Comparison of ENCODE assay signal across 8 cellular contexts in the genomic region with DNA sequence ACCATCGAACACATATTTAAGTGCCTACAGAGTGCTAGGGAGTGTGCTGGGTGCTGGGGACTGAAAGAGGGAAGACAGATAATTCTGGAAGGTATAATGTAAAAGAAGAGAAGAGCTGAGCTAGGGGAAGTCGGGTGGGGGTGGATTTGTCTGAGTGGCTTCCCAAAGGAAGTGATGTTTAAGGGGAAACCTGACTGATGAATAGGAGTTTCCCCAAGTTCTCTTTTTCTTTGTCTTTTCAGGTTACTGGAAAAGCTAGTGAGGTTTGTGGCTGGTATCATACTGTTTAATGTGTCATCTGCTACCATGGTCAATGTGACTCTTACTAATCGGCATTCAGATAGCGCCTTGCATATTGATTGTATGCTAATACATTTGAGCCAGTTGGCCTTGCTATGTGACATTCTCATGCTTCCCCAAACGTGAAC.
DNase-seq lines count a peak whose midpoint lies in the region; ATAC-seq lines count a peak whose summit lies in the region.

No MANE protein-coding gene starts in this region.

- H3K27me3 Mint-ChIP-seq in activated CD4-positive, alpha-beta memory T cell treated with anti-CD3 and anti-CD28 coated beads for 36 hours = no peaks in the 10 kb centered on the region
- no peaks in the 10 kb centered on the region for H3K27me3 Mint-ChIP-seq in activated CD4-positive, alpha-beta memory T cell treated with anti-CD3 and anti-CD28 coated beads, Interleukin-2, amount 10 ng/mL, durations not matched to agents 7 days and 5 days
- no peaks in the 10 kb centered on the region for H3K27me3 Mint-ChIP-seq in stimulated activated memory B cell treated with anti-CD40 and anti-IgM and Interleukin-4, amounts not matched to agents 10 μg/mL and 1 μg/mL and 100 μg/mL, for 72 hours

- DNase-seq in activated CD4-positive, alpha-beta memory T cell treated with anti-CD3 and anti-CD28 coated beads for 36 hours = peak; percentile 53
- DNase-seq in activated CD4-positive, alpha-beta memory T cell treated with anti-CD3 and anti-CD28 coated beads, Interleukin-2, amount 10 ng/mL, durations not matched to agents 7 days and 5 days = no peak
- DNase-seq in activated naive CD4-positive, alpha-beta T cell treated with anti-CD3 and anti-CD28 coated beads, Interleukin-2, amount 50 U/mL, for 72 hours (ENCODE audit: low spot score in 2 of 2) = no peak
- DNase-seq in cortex of kidney (lab: John Stamatoyannopoulos, UW) = no peak
- DNase-seq in NCI-H146 treated with DMSO at 0.1 percent for 48 hours (lab: John Stamatoyannopoulos, UW; ENCODE audit: unreplicated experiment) = no peak
- DNase-seq in DMS 273 treated with DMSO at 0.1 percent for 48 hours (lab: John Stamatoyannopoulos, UW) = no peak

- H3K4me3 Mint-ChIP-seq in activated CD4-positive, alpha-beta memory T cell treated with anti-CD3 and anti-CD28 coated beads for 36 hours = peak overlapping the region; percentile 44
- H3K4me3 Mint-ChIP-seq in activated CD4-positive, alpha-beta memory T cell treated with anti-CD3 and anti-CD28 coated beads, Interleukin-2, amount 10 ng/mL, durations not matched to agents 7 days and 5 days = no peak overlapping the region
- H3K4me3 Mint-ChIP-seq in stimulated activated memory B cell treated with anti-CD40 and anti-IgM and Interleukin-4, amounts not matched to agents 10 μg/mL and 1 μg/mL and 100 μg/mL, for 72 hours = peak overlapping the region; percentile 30

- H3K9me3 Mint-ChIP-seq in activated CD4-positive, alpha-beta memory T cell treated with anti-CD3 and anti-CD28 coated beads for 36 hours = no peaks in the 10 kb centered on the region
- H3K9me3 Mint-ChIP-seq in activated CD4-positive, alpha-beta memory T cell treated with anti-CD3 and anti-CD28 coated beads, Interleukin-2, amount 10 ng/mL, durations not matched to agents 7 days and 5 days = no peaks in the 10 kb centered on the region
- peaks cover 0 to 5% of the 10 kb centered on the region in 2 donors for H3K9me3 Mint-ChIP-seq in activated naive CD4-positive, alpha-beta T cell treated with anti-CD3 and anti-CD28 coated beads, Interleukin-2, amount 50 U/mL, for 72 hours
- H3K9me3 Mint-ChIP-seq in stimulated activated memory B cell treated with anti-CD40 and anti-IgM and Interleukin-4, amounts not matched to agents 10 μg/mL and 1 μg/mL and 100 μg/mL, for 72 hours = no peaks in the 10 kb centered on the region

- H3K27ac Mint-ChIP-seq in activated CD4-positive, alpha-beta memory T cell treated with anti-CD3 and anti-CD28 coated beads for 36 hours = peak overlapping the region; percentile 85
- H3K27ac Mint-ChIP-seq in activated CD4-positive, alpha-beta memory T cell treated with anti-CD3 and anti-CD28 coated beads, Interleukin-2, amount 10 ng/mL, durations not matched to agents 7 days and 5 days = no peak overlapping the region
- H3K27ac Mint-ChIP-seq in activated naive CD4-positive, alpha-beta T cell treated with anti-CD3 and anti-CD28 coated beads, Interleukin-2, amount 50 U/mL, for 72 hours = peak overlapping the region; percentile 67 to 91
- H3K27ac Mint-ChIP-seq in stimulated activated memory B cell treated with anti-CD40 and anti-IgM and Interleukin-4, amounts not matched to agents 10 μg/mL and 1 μg/mL and 100 μg/mL, for 72 hours = peak overlapping the region; percentile 88

- peak; percentile 92 for ATAC-seq in HG02884 (IDR thresholded peaks at IDR 0.05; ENCODE audit: unreplicated experiment)
- ATAC-seq in activated naive CD4-positive, alpha-beta T cell treated with anti-CD3 and anti-CD28 coated beads, Interleukin-2, amount 50 U/mL, for 72 hours = peak; percentile 88 to 96
- peak; percentile 94 for ATAC-seq in stimulated activated memory B cell treated with anti-CD40 and anti-IgM and Interleukin-4, amounts not matched to agents 10 μg/mL and 1 μg/mL and 100 μg/mL, for 72 hours

- intact Hi-C loops in activated CD4-positive, alpha-beta memory T cell treated with anti-CD3 and anti-CD28 coated beads for 36 hours (cut with micrococcal nuclease) = loop anchor here (1.0 to 2.0 kb wide), 3 partner anchors 13 to 61 kb away; no protein-coding TSS in a partner anchor

- peaks cover 19% of the 10 kb centered on the region for H3K36me3 Mint-ChIP-seq in activated CD4-positive, alpha-beta memory T cell treated with anti-CD3 and anti-CD28 coated beads for 36 hours
- peaks cover 14% of the 10 kb centered on the region for H3K36me3 Mint-ChIP-seq in activated CD4-positive, alpha-beta memory T cell treated with anti-CD3 and anti-CD28 coated beads, Interleukin-2, amount 10 ng/mL, durations not matched to agents 7 days and 5 days (ENCODE audit: low read depth)
- peaks cover 25 to 46% of the 10 kb centered on the region in 2 donors for H3K36me3 Mint-ChIP-seq in activated naive CD4-positive, alpha-beta T cell treated with anti-CD3 and anti-CD28 coated beads, Interleukin-2, amount 50 U/mL, for 72 hours
- peaks cover 26% of the 10 kb centered on the region for H3K36me3 Mint-ChIP-seq in stimulated activated memory B cell treated with anti-CD40 and anti-IgM and Interleukin-4, amounts not matched to agents 10 μg/mL and 1 μg/mL and 100 μg/mL, for 72 hours

- CTCF ChIA-PET in activated CD4-positive, alpha-beta memory T cell treated with anti-CD3 and anti-CD28 coated beads for 36 hours (lab: Charles Lee) = interaction anchor here (1.0 to 2.2 kb wide), 8 partner anchors 12 to 267 kb away, joined by 3 to 17 read pairs (median 6); a partner anchor contains a TSS
- CTCF ChIA-PET in activated CD4-positive, alpha-beta memory T cell treated with anti-CD3 and anti-CD28 coated beads, Interleukin-2, amount 10 ng/mL, durations not matched to agents 7 days and 5 days (lab: Charles Lee) = interaction anchor here (0.9 to 1.6 kb wide), 3 partner anchors 21 to 268 kb away, joined by 3 to 7 read pairs (median 5); a partner anchor contains a TSS

- POLR2A ChIA-PET in activated CD4-positive, alpha-beta memory T cell treated with anti-CD3 and anti-CD28 coated beads for 36 hours (lab: Charles Lee) = interaction anchor here (0.7 to 3.8 kb wide), 8 partner anchors 8 to 266 kb away, joined by 3 to 28 read pairs (median 3); no protein-coding TSS in a partner anchor
- POLR2A ChIA-PET in activated CD4-positive, alpha-beta memory T cell treated with anti-CD3 and anti-CD28 coated beads, Interleukin-2, amount 10 ng/mL, durations not matched to agents 7 days and 5 days (lab: Charles Lee) = interaction anchor here (0.9 kb wide), 1 partner anchor 65 kb away, joined by 3 read pairs; no protein-coding TSS in a partner anchor

- peaks cover 80% of the 10 kb centered on the region for H3K4me1 Mint-ChIP-seq in activated CD4-positive, alpha-beta memory T cell treated with anti-CD3 and anti-CD28 coated beads for 36 hours (ENCODE audit: low read depth)
- peaks cover 34% of the 10 kb centered on the region for H3K4me1 Mint-ChIP-seq in activated CD4-positive, alpha-beta memory T cell treated with anti-CD3 and anti-CD28 coated beads, Interleukin-2, amount 10 ng/mL, durations not matched to agents 7 days and 5 days
- H3K4me1 Mint-ChIP-seq in stimulated activated memory B cell treated with anti-CD40 and anti-IgM and Interleukin-4, amounts not matched to agents 10 μg/mL and 1 μg/mL and 100 μg/mL, for 72 hours = peaks cover 77% of the 10 kb centered on the region
